26 cellular contexts compared by ENCODE assay signal in the genomic region with DNA sequence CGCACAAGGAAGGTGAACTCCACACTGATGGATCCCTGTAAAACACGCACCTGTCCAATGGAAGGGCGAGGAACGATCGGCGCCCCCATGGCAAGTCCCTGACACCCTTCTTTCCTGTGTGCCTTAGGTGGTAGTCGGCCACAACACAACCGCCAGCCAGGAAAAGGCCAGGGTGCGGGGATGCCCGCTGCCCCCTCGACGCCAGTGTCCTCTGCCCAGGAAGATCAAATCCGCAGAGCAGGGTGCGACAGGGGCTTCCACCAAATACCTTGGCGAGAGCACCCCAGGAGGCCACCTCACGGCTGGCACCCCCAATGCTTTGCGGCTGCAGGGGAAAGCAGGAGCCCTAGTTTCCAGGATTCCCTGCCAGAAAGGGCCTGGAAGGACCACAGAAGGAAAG.
"Had no signal": no experiment of that assay in that cellular context is flagged by ENCODE, and none has a peak within 500 bp of the region (broad histone marks: within the 10 kb centered on the region; RNA-seq: fewer than 3 reads in every experiment).

No MANE protein-coding gene starts in this region.

- H3K27ac ChIP-seq: colonic mucosa, epithelial cell of prostate, esophagus squamous epithelium, gastrocnemius medialis, heart right ventricle, left ventricle myocardium inferior, lower lobe of right lung had no signal

- H3K4me3 Mint-ChIP-seq: dendritic cell treated with granulocyte-macrophage colony-stimulating factor and Interleukin-4, amounts not matched to agents 40 ng/mL and 50 ng/mL, for 4 days; effector memory CD8-positive, alpha-beta T cell; endodermal cell; immature natural killer cell; mesothelial cell of epicardium had no signal

- H3K27me3 Mint-ChIP-seq: dendritic cell treated with granulocyte-macrophage colony-stimulating factor and Interleukin-4, amounts not matched to agents 40 ng/mL and 50 ng/mL, for 4 days had no signal

- H3K4me3 ChIP-seq: colonic mucosa, esophagus squamous epithelium, gastrocnemius medialis, heart right ventricle, left ventricle myocardium inferior, lower lobe of right lung, mucosa of descending colon had no signal

- H3K9me3 ChIP-seq: colonic mucosa, gastrocnemius medialis had no signal

- H3K4me1 Mint-ChIP-seq: endodermal cell, immature natural killer cell, mesothelial cell of epicardium had no signal

- DNase-seq: colonic mucosa; cortex of kidney; effector CD8-positive, alpha-beta T cell; effector memory CD8-positive, alpha-beta T cell; endodermal cell; erythroblast; esophagus squamous epithelium; foreskin fibroblast; foreskin melanocyte; gastrocnemius medialis; glutamatergic neuron; head of caudate nucleus; heart right ventricle; hippocampal formation; immature natural killer cell; islet precursor cell; kidney; kidney glomerular epithelial cell; left colon; left ventricle myocardium inferior; lower lobe of right lung; mesenchymal stem cell; mucosa of descending colon had no signal

- H3K27ac Mint-ChIP-seq: dendritic cell treated with granulocyte-macrophage colony-stimulating factor and Interleukin-4, amounts not matched to agents 40 ng/mL and 50 ng/mL, for 4 days; effector memory CD8-positive, alpha-beta T cell; endodermal cell; immature natural killer cell; mesothelial cell of epicardium had no signal

- H3K4me1 ChIP-seq: colonic mucosa, esophagus squamous epithelium, gastrocnemius medialis, heart right ventricle, left ventricle myocardium inferior, lower lobe of right lung had no signal

- H3K9me3 Mint-ChIP-seq: dendritic cell treated with granulocyte-macrophage colony-stimulating factor and Interleukin-4, amounts not matched to agents 40 ng/mL and 50 ng/mL, for 4 days had no signal

- H3K36me3 ChIP-seq: colonic mucosa, esophagus squamous epithelium, gastrocnemius medialis, heart right ventricle, left ventricle myocardium inferior, lower lobe of right lung had no signal

- H3K27me3 ChIP-seq: colonic mucosa, esophagus squamous epithelium, gastrocnemius medialis, heart right ventricle had no signal
